1 cellular context compared by ENCODE assay signal in the genomic region with DNA sequence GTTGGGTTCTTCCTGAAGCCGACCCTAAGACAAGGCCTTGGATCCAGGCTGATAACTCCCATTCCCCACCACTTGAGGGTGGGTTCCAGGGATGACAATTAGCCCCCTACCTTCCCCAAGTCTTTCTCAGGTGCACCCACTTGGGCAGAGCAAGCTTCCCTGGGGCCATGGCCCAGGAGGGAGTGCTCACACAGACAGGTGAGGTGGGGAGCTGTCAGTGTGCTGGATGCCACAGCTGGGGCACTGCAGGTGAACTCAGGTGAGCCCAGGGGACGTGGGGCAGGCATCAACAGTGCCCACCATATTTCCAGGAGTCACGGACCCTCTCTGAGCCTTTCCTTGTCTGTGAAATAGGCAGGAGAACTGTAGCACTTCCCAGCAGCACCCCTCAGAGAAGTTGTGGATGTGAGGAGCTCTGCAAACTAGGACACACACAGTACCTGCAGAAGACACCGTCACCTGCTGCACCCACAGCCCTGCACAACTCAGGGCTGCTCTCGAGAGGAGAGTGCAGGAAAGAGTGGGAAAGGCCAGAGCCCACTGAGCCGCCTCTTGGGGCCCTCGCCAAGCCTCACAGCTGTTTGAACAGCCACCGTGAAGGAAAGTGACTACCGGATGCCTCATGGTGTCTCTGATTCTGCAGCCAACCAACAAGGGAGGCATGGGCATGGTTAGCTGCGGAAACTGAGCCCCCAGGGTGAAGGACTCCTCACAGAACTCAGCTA.
TF ChIP-seq lines count a peak whose summit lies in the region.

No MANE protein-coding gene starts in this region.

TF ChIP-seq in SK-N-SH, 30 proteins besides CTCF, POLR2A, EP300 and RAD21:
- TF ChIP-seq FOXJ3 (CRISPR knock-in tag; IDR thresholded peaks at IDR 0.05), result no peak
- TF ChIP-seq FOXM1 (IDR thresholded peaks at IDR 0.05; ENCODE audit: low read depth), result no peak
- TF ChIP-seq GABPA (IDR thresholded peaks at IDR 0.05; ENCODE audit: low read depth), result no peak
- TF ChIP-seq, protein P1, sequence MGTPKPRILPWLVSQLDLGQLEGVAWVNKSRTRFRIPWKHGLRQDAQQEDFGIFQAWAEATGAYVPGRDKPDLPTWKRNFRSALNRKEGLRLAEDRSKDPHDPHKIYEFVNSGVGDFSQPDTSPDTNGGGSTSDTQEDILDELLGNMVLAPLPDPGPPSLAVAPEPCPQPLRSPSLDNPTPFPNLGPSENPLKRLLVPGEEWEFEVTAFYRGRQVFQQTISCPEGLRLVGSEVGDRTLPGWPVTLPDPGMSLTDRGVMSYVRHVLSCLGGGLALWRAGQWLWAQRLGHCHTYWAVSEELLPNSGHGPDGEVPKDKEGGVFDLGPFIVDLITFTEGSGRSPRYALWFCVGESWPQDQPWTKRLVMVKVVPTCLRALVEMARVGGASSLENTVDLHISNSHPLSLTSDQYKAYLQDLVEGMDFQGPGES (IDR thresholded peaks at IDR 0.05; ENCODE audit: low read depth, low read length), result no peak
- TF ChIP-seq GATA2 (CRISPR knock-in tag; IDR thresholded peaks at IDR 0.05), result no peak
- TF ChIP-seq, protein P2, sequence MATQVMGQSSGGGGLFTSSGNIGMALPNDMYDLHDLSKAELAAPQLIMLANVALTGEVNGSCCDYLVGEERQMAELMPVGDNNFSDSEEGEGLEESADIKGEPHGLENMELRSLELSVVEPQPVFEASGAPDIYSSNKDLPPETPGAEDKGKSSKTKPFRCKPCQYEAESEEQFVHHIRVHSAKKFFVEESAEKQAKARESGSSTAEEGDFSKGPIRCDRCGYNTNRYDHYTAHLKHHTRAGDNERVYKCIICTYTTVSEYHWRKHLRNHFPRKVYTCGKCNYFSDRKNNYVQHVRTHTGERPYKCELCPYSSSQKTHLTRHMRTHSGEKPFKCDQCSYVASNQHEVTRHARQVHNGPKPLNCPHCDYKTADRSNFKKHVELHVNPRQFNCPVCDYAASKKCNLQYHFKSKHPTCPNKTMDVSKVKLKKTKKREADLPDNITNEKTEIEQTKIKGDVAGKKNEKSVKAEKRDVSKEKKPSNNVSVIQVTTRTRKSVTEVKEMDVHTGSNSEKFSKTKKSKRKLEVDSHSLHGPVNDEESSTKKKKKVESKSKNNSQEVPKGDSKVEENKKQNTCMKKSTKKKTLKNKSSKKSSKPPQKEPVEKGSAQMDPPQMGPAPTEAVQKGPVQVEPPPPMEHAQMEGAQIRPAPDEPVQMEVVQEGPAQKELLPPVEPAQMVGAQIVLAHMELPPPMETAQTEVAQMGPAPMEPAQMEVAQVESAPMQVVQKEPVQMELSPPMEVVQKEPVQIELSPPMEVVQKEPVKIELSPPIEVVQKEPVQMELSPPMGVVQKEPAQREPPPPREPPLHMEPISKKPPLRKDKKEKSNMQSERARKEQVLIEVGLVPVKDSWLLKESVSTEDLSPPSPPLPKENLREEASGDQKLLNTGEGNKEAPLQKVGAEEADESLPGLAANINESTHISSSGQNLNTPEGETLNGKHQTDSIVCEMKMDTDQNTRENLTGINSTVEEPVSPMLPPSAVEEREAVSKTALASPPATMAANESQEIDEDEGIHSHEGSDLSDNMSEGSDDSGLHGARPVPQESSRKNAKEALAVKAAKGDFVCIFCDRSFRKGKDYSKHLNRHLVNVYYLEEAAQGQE (IDR thresholded peaks at IDR 0.05; ENCODE audit: low read depth, low read length), result no peak
- TF ChIP-seq TEAD4 (IDR thresholded peaks at IDR 0.05; ENCODE audit: borderline replicate concordance, insufficient read depth), result no peak
- TF ChIP-seq TAF1 (IDR thresholded peaks at IDR 0.05; ENCODE audit: borderline replicate concordance, low read depth, low read length), result no peak
- TF ChIP-seq FOSL2 (IDR thresholded peaks at IDR 0.05; ENCODE audit: borderline replicate concordance, low read depth), result no peak
- no peak for TF ChIP-seq RFX5 (IDR thresholded peaks at IDR 0.05; ENCODE audit: low read length)
- TF ChIP-seq EZH2phosphoT487 (IDR thresholded peaks at IDR 0.05; ENCODE audit: borderline replicate concordance, low read depth), result no peak
- TF ChIP-seq ELF1 (IDR thresholded peaks at IDR 0.05), result no peak
- TF ChIP-seq CHD2 (IDR thresholded peaks at IDR 0.05; ENCODE audit: low read length, partially characterized antibody), result no peak
- no peak for TF ChIP-seq SIN3A (IDR thresholded peaks at IDR 0.05; ENCODE audit: borderline replicate concordance, low read depth, low read length)
- TF ChIP-seq TCF12 (IDR thresholded peaks at IDR 0.05), result no peak
- TF ChIP-seq NFIC (IDR thresholded peaks at IDR 0.05; ENCODE audit: borderline replicate concordance), result no peak
